Comparison of ENCODE assay signal across 16 cellular contexts in the genomic region with DNA sequence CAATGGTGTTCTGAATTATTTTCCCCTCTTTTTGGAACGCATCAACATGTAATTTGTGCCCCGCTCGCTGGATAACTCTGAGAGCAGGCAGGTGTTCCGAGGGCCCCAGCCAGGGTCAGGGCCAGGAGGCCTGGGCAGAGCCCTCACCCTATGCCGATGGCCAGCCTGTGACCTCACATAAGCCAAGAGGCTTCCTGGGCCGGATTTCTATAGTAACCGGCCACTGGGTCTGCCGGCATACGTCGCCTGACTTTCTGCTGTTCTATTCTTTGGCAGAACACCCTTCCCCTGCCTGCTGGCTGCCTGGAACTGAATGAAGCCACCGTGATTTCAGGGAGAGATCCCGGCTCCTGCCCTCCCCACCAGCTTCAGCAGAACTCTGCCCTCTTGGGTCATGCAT.
DNase-seq lines count a peak whose midpoint lies in the region; ATAC-seq and TF ChIP-seq lines count a peak whose summit lies in the region.
"Had no signal": no experiment of that assay in that cellular context is flagged by ENCODE, and none has a peak within 500 bp of the region (broad histone marks: within the 10 kb centered on the region; RNA-seq: fewer than 3 reads in every experiment).

No MANE protein-coding gene starts in this region.

- H4K20me1 ChIP-seq in BLaER1 treated with 17β-estradiol and CSF1 and Interleukin-3, amounts not matched to agents 10 nM and 100 nM = no peaks in the 10 kb centered on the region; a peak in 2 of 22 replicates
- no peaks in the 10 kb centered on the region for H4K20me1 ChIP-seq in osteoblast (ENCODE audit: insufficient read depth, low read length)

- H2AFZ ChIP-seq in osteoblast (ENCODE audit: low read length) = no peak overlapping the region

- H3K27ac ChIP-seq in BLaER1 treated with 17β-estradiol and CSF1 and Interleukin-3, amounts not matched to agents 10 nM and 100 nM = no peak overlapping the region
- no peak overlapping the region for H3K27ac ChIP-seq in osteoblast (ENCODE audit: low read depth, low read length)

- H3K9me3 ChIP-seq in BLaER1 treated with 17β-estradiol and CSF1 and Interleukin-3, amounts not matched to agents 10 nM and 100 nM (replicated peaks in 1 of 11) = no peaks in the 10 kb centered on the region
- no peaks in the 10 kb centered on the region for H3K9me3 ChIP-seq in osteoblast (ENCODE audit: low read depth, low read length)

- peaks cover 30% of the 10 kb centered on the region for H3K4me1 Mint-ChIP-seq in glutamatergic neuron (ENCODE audit: low read depth, unreplicated experiment)

- no peak overlapping the region for H3K4me3 Mint-ChIP-seq in glutamatergic neuron (ENCODE audit: unreplicated experiment)
- H3K4me3 Mint-ChIP-seq: CD4-positive, alpha-beta T cell; H9 had no signal

- H3K27me3 Mint-ChIP-seq in glutamatergic neuron (ENCODE audit: unreplicated experiment) = peaks cover 13% of the 10 kb centered on the region

- no peaks in the 10 kb centered on the region for H3K36me3 ChIP-seq in BLaER1 treated with 17β-estradiol and CSF1 and Interleukin-3, amounts not matched to agents 10 nM and 100 nM
- no peaks in the 10 kb centered on the region for H3K36me3 ChIP-seq in osteoblast (ENCODE audit: insufficient read depth, low read length)

- H3K4me1 ChIP-seq in BLaER1 treated with 17β-estradiol and CSF1 and Interleukin-3, amounts not matched to agents 10 nM and 100 nM = peaks cover 0 to 44% (median 31%) of the 10 kb centered on the region in 10 experiments; a peak in 18 of 20 replicates
- H3K4me1 ChIP-seq in osteoblast (ENCODE audit: insufficient read depth, low read length) = no peaks in the 10 kb centered on the region

- H3K9me3 Mint-ChIP-seq in glutamatergic neuron (ENCODE audit: unreplicated experiment) = peaks cover 13% of the 10 kb centered on the region
- H3K9me3 Mint-ChIP-seq: CD4-positive, alpha-beta T cell; H9 had no signal

- H3K36me3 Mint-ChIP-seq in glutamatergic neuron (ENCODE audit: unreplicated experiment) = no peaks in the 10 kb centered on the region

- TF ChIP-seq CTCF in glutamatergic neuron (IDR thresholded peaks at IDR 0.05; ENCODE audit: partially characterized antibody, unreplicated experiment) (no peak), osteoblast (IDR thresholded peaks at IDR 0.05; ENCODE audit: extremely low read depth, low read depth, low read length) (no peak)

- H3K4me3 ChIP-seq in BLaER1 treated with 17β-estradiol and CSF1 and Interleukin-3, amounts not matched to agents 10 nM and 100 nM = no peak overlapping the region
- H3K4me3 ChIP-seq in osteoblast (ENCODE audit: insufficient read depth, low read length) = no peak overlapping the region

- DNase-seq in NCI-H146 (lab: John Stamatoyannopoulos, UW) (peak; percentile 80), NCI-H146 treated with DMSO at 0.1 percent for 48 hours (lab: John Stamatoyannopoulos, UW; ENCODE audit: unreplicated experiment) (no peak), glutamatergic neuron (no peak), osteoblast (ENCODE audit: insufficient read length, low spot score, missing footprints) (peak; percentile 41)
- DNase-seq: 8988T; AML-193; C1 segment of cervical spinal cord; Calu3; CD4-positive, alpha-beta T cell; DMS 273 treated with DMSO at 0.1 percent for 48 hours; EL; GOT3; H9 had no signal

- no peaks in the 10 kb centered on the region for H3K79me2 ChIP-seq in osteoblast (ENCODE audit: insufficient read depth, low read length)

- peak overlapping the region in 10 of 11 experiments; percentile 3 to 87 (median 74); a peak in 18 of 22 replicates for H3K4me2 ChIP-seq in BLaER1 treated with 17β-estradiol and CSF1 and Interleukin-3, amounts not matched to agents 10 nM and 100 nM
- no peak overlapping the region for H3K4me2 ChIP-seq in osteoblast (ENCODE audit: insufficient read depth, low read length)

- ATAC-seq in GM21390 (IDR thresholded peaks at IDR 0.05; ENCODE audit: unreplicated experiment) (no peak), GM21576 (IDR thresholded peaks at IDR 0.05; ENCODE audit: unreplicated experiment) (no peak)

- no peaks in the 10 kb centered on the region for H3K27me3 ChIP-seq in BLaER1 treated with 17β-estradiol and CSF1 and Interleukin-3, amounts not matched to agents 10 nM and 100 nM
- no peaks in the 10 kb centered on the region for H3K27me3 ChIP-seq in osteoblast (ENCODE audit: insufficient read depth, low read length)

- peak overlapping the region; percentile 82 for H3K27ac Mint-ChIP-seq in glutamatergic neuron (ENCODE audit: unreplicated experiment)
- H3K27ac Mint-ChIP-seq: CD4-positive, alpha-beta T cell had no signal

- no peak overlapping the region for H3K9ac ChIP-seq in BLaER1 treated with 17β-estradiol and CSF1 and Interleukin-3, amounts not matched to agents 10 nM and 100 nM

Comparison
In these comparisons a context has a peak if more than half of its experiments do, and no peak if none do; other contexts are left out.
1. DNase-seq: peak in NCI-H146 (single experiment) and osteoblast (single experiment); none in NCI-H146 treated with DMSO at 0.1 percent for 48 hours (single experiment) and glutamatergic neuron (single experiment).